9 cellular contexts compared by ENCODE assay signal in genomic region chr19:17553256-17553655, GRCh38. TPM values are rescaled to one million over a fixed set of nuclear protein-coding genes. Genes with fewer than 3 reads are reported as not detected.
A peak's percentile ranks its signal among the peaks of the same experiment; 100 is the strongest.
DNase-seq lines count a peak whose midpoint lies in the region; ATAC-seq, FAIRE-seq and TF ChIP-seq lines count a peak whose summit lies in the region.
"Had no signal": no experiment of that assay in that cellular context is flagged by ENCODE, and none has a peak within 500 bp of the region (broad histone marks: within the 10 kb centered on the region; RNA-seq: fewer than 3 reads in every experiment).

No MANE protein-coding gene starts in this region.

- ATAC-seq in HG03039 (IDR thresholded peaks at IDR 0.05; ENCODE audit: unreplicated experiment), result no peak
- ATAC-seq: mucosa of descending colon had no signal

- 35 to 70% (median 61%) methylated on average over 7 of the region's 7 CpGs for WGBS in small intestine, 3 donors

- no peak overlapping the region for H3K4me3 ChIP-seq in Peyer's patch
- no peak overlapping the region for H3K4me3 ChIP-seq in fibroblast of pulmonary artery (replicated peaks; ENCODE audit: low read depth, low read length)
- H3K4me3 ChIP-seq in small intestine (ENCODE audit: low read depth in 1 of 2, low read length in 2 of 2), result no peak overlapping the region
- H3K4me3 ChIP-seq: mucosa of descending colon had no signal

- TF ChIP-seq CTCF in Peyer's patch (IDR thresholded peaks at IDR 0.05), result no peak
- TF ChIP-seq CTCF in fibroblast of pulmonary artery (IDR thresholded peaks at IDR 0.05; ENCODE audit: low read length, missing control alignments), result no peak

- H3K4me1 ChIP-seq in Peyer's patch (peaks cover 0 to 14% (median 0%) of the 10 kb centered on the region in 4 donors), small intestine (ENCODE audit: control insufficient read depth in 2 of 2, insufficient read depth in 1 of 2, low read depth in 1 of 2, low read length in 1 of 2) (peaks cover 0 to 7% of the 10 kb centered on the region in 2 donors)

- intact Hi-C loops in posterior vena cava (cut with DNase I), result no loop called here

- no peak for TF ChIP-seq POLR2A in Peyer's patch (IDR thresholded peaks at IDR 0.05)

- H3K9me3 ChIP-seq in Peyer's patch (no peaks in the 10 kb centered on the region), small intestine (ENCODE audit: control insufficient read depth, low read depth) (no peaks in the 10 kb centered on the region)
- H3K9me3 ChIP-seq: mucosa of descending colon had no signal

- H3K36me3 ChIP-seq in Peyer's patch (peaks cover 0 to 5% (median 0%) of the 10 kb centered on the region in 3 donors), small intestine (ENCODE audit: control insufficient read depth in 2 of 2, insufficient read depth in 2 of 2, low read length in 2 of 2) (no peaks in the 10 kb centered on the region)

- no peak for FAIRE-seq in small intestine (lab: Jason Lieb, UNC)

- H3K27ac ChIP-seq in Peyer's patch (peak overlapping the region in 3 of 4 donors; percentile 1 to 31 (median 16)), small intestine (ENCODE audit: low read depth in 1 of 2, low read length in 1 of 2) (peak overlapping the region in 1 of 2 donors; percentile 18)

- H3K27me3 ChIP-seq in Peyer's patch, result no peaks in the 10 kb centered on the region
- no peaks in the 10 kb centered on the region for H3K27me3 ChIP-seq in small intestine (ENCODE audit: control insufficient read depth in 2 of 2, insufficient read depth in 2 of 2, low read length in 2 of 2)

- DNase-seq in H4 (ENCODE audit: low spot score) (peak; percentile 86), Peyer's patch (peak in 1 of 3 donors; percentile 62), fibroblast of pulmonary artery (ENCODE audit: low read depth) (peak; percentile 99), posterior vena cava (ENCODE audit: low spot score) (peak; percentile 87), small intestine (no peak), LoVo (ENCODE audit: low spot score) (no peak)
- no peak for DNase-seq in activated CD4-positive, alpha-beta T cell treated with anti-CD3 and anti-CD28 coated beads, Interleukin-2, amount 50 U/mL, for 4 hours

RNA-seq across cellular contexts. Expression of gene COLGALT1, which starts 2.2 kb away (rescaled TPM):
- 89.9 and 95.2 TPM in 2 replicates for total RNA-seq in H4 (2014; rRNA removed; shearing (Covaris generic))
- total RNA-seq in Peyer's patch, result 10 to 100 TPM; 24.7 to 79.2 (median 48.9) TPM
- 10 to 100 TPM; 69.1 to 86.7 TPM for total RNA-seq in posterior vena cava
- 10 to 100 TPM; 21.0 to 39.5 (median 23.8) TPM for polyA plus RNA-seq in small intestine

RNA-seq across cellular contexts. Expression of gene PGLS, which starts 41.8 kb away (rescaled TPM):
- 80.9 and 96.4 TPM in 2 replicates for total RNA-seq in H4 (2014; rRNA removed; shearing (Covaris generic))
- total RNA-seq in Peyer's patch, result 100 to 1,000 TPM in 2 of 4 donors, 10 to 100 TPM in 2; 79.2 to 117 (median 104) TPM
- total RNA-seq in posterior vena cava, result 10 to 100 TPM; 39.8 to 48.7 TPM
- polyA plus RNA-seq in small intestine, result 100 to 1,000 TPM in 2 of 3 donors, 10 to 100 TPM in 1; 99.0 to 116 (median 111) TPM

Comparison
In these comparisons a context has a peak if more than half of its experiments do, and no peak if none do; other contexts are left out.
1. DNase-seq: peak in H4 (single experiment), fibroblast of pulmonary artery (single experiment) and posterior vena cava (single experiment); none in small intestine (single experiment), LoVo (single experiment) and activated CD4-positive, alpha-beta T cell treated with anti-CD3 and anti-CD28 coated beads, Interleukin-2, amount 50 U/mL, for 4 hours (0 of 2).